1 cellular context compared by ENCODE assay signal in genomic region chr16:71985262-71985974, GRCh38.
TF ChIP-seq lines count a peak whose summit lies in the region.

No MANE protein-coding gene starts in this region.

TF ChIP-seq in HepG2, 621 proteins besides CTCF, POLR2A, EP300 and RAD21:
- TF ChIP-seq LCORL (IDR thresholded peaks at IDR 0.05) (no peak), LCORL (CRISPR knock-in tag; IDR thresholded peaks at IDR 0.05) (peak; percentile 42; the same call in 1 of the 2 replicates), FOXA1 (IDR thresholded peaks at IDR 0.05) (no peak), FOXA1 (CRISPR knock-in tag; IDR thresholded peaks at IDR 0.05) (peak; percentile 25; the same call in 1 of the 2 replicates), ZNF605 (CRISPR knock-in tag; IDR thresholded peaks at IDR 0.05) (no peak), PHF21A (CRISPR knock-in tag; IDR thresholded peaks at IDR 0.05) (0 out of 2 replicates have a peak, but pooled peaks have one; percentile 9), ZNF766 (CRISPR knock-in tag; IDR thresholded peaks at IDR 0.05; ENCODE audit: borderline replicate concordance) (no peak), TARDBP (CRISPR knock-in tag; IDR thresholded peaks at IDR 0.05) (0 out of 2 replicates have a peak, but pooled peaks have one; percentile 15), AHDC1 (CRISPR knock-in tag; IDR thresholded peaks at IDR 0.05; ENCODE audit: borderline replicate concordance) (peak; percentile 53; the same call in 1 of the 2 replicates), MAZ (IDR thresholded peaks at IDR 0.05; ENCODE audit: borderline replicate concordance, low read depth, low read length) (no peak), MAZ (CRISPR knock-in tag; IDR thresholded peaks at IDR 0.05; ENCODE audit: low read depth) (no peak), EEA1 (CRISPR knock-in tag; IDR thresholded peaks at IDR 0.05; ENCODE audit: borderline replicate concordance) (no peak), HNF4G (IDR thresholded peaks at IDR 0.05; ENCODE audit: borderline replicate concordance, low read depth, low read length) (peak; percentile 48; the same call in 1 of the 2 replicates), HNF4G (CRISPR knock-in tag; IDR thresholded peaks at IDR 0.05; ENCODE audit: borderline replicate concordance, low read depth) (no peak), KDM4B (CRISPR knock-in tag; IDR thresholded peaks at IDR 0.05) (no peak), ASH2L (IDR thresholded peaks at IDR 0.05; ENCODE audit: insufficient read length, low read depth, low read length) (peak; percentile 44), IRX3 (CRISPR knock-in tag; IDR thresholded peaks at IDR 0.05; ENCODE audit: borderline replicate concordance, low read depth) (no peak), SOX13 (IDR thresholded peaks at IDR 0.05) (no peak), SOX13 (CRISPR knock-in tag; conservative IDR thresholded peaks at IDR 0.05 in 1 of 2, IDR thresholded peaks at IDR 0.05 in 1 of 2) (0 out of 4 replicates have a peak, but pooled peaks of 1 of the 2 experiments have one; percentile 27), MYNN (CRISPR knock-in tag; IDR thresholded peaks at IDR 0.05; ENCODE audit: low read depth) (no peak), SIX1 (CRISPR knock-in tag; IDR thresholded peaks at IDR 0.05; ENCODE audit: borderline replicate concordance) (0 out of 2 replicates have a peak, but pooled peaks have one; percentile 9), MIXL1 (CRISPR knock-in tag; IDR thresholded peaks at IDR 0.05) (0 out of 2 replicates have a peak, but pooled peaks have one; percentile 25), RFX5 (IDR thresholded peaks at IDR 0.05; ENCODE audit: low read depth, low read length) (no peak), ZMYM3 (CRISPR knock-in tag; IDR thresholded peaks at IDR 0.05) (peak; percentile 65), ZBTB20 (CRISPR knock-in tag; IDR thresholded peaks at IDR 0.05; ENCODE audit: borderline replicate concordance, low read depth) (no peak), HNF4A (CRISPR knock-in tag; IDR thresholded peaks at IDR 0.05) (peak; percentile 49), ZNF121 (CRISPR knock-in tag; IDR thresholded peaks at IDR 0.05) (peak; percentile 97), SP5 (CRISPR knock-in tag; IDR thresholded peaks at IDR 0.05; ENCODE audit: borderline replicate concordance, low read depth) (peak; percentile 38; the same call in 1 of the 2 replicates), GATAD2A (CRISPR knock-in tag; IDR thresholded peaks at IDR 0.05) (peak; percentile 33), MXI1 (IDR thresholded peaks at IDR 0.05; ENCODE audit: borderline replicate concordance, low read depth, low read length) (no peak), RAD51 (IDR thresholded peaks at IDR 0.05; ENCODE audit: borderline replicate concordance) (no peak), ZKSCAN8 (CRISPR knock-in tag; IDR thresholded peaks at IDR 0.05; ENCODE audit: borderline replicate concordance) (peak; percentile 96), FOXP1 (IDR thresholded peaks at IDR 0.05) (no peak), FOXP1 (CRISPR knock-in tag; IDR thresholded peaks at IDR 0.05) (peak; percentile 31; the same call in 1 of the 2 replicates), FOXA3 (CRISPR knock-in tag; IDR thresholded peaks at IDR 0.05) (0 out of 2 replicates have a peak, but pooled peaks have one; percentile 14), ZNF362 (CRISPR knock-in tag; IDR thresholded peaks at IDR 0.05; ENCODE audit: borderline replicate concordance) (peak; percentile 88), SAP130 (CRISPR knock-in tag; IDR thresholded peaks at IDR 0.05; ENCODE audit: low read depth) (peak; percentile 54), FOXP4 (CRISPR knock-in tag; IDR thresholded peaks at IDR 0.05) (peak; percentile 49)
- TF ChIP-seq, protein P1, sequence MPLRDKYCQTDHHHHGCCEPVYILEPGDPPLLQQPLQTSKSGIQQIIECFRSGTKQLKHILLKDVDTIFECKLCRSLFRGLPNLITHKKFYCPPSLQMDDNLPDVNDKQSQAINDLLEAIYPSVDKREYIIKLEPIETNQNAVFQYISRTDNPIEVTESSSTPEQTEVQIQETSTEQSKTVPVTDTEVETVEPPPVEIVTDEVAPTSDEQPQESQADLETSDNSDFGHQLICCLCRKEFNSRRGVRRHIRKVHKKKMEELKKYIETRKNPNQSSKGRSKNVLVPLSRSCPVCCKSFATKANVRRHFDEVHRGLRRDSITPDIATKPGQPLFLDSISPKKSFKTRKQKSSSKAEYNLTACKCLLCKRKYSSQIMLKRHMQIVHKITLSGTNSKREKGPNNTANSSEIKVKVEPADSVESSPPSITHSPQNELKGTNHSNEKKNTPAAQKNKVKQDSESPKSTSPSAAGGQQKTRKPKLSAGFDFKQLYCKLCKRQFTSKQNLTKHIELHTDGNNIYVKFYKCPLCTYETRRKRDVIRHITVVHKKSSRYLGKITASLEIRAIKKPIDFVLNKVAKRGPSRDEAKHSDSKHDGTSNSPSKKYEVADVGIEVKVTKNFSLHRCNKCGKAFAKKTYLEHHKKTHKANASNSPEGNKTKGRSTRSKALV (CRISPR knock-in tag; IDR thresholded peaks at IDR 0.05): no peak
- TF ChIP-seq, protein P2, sequence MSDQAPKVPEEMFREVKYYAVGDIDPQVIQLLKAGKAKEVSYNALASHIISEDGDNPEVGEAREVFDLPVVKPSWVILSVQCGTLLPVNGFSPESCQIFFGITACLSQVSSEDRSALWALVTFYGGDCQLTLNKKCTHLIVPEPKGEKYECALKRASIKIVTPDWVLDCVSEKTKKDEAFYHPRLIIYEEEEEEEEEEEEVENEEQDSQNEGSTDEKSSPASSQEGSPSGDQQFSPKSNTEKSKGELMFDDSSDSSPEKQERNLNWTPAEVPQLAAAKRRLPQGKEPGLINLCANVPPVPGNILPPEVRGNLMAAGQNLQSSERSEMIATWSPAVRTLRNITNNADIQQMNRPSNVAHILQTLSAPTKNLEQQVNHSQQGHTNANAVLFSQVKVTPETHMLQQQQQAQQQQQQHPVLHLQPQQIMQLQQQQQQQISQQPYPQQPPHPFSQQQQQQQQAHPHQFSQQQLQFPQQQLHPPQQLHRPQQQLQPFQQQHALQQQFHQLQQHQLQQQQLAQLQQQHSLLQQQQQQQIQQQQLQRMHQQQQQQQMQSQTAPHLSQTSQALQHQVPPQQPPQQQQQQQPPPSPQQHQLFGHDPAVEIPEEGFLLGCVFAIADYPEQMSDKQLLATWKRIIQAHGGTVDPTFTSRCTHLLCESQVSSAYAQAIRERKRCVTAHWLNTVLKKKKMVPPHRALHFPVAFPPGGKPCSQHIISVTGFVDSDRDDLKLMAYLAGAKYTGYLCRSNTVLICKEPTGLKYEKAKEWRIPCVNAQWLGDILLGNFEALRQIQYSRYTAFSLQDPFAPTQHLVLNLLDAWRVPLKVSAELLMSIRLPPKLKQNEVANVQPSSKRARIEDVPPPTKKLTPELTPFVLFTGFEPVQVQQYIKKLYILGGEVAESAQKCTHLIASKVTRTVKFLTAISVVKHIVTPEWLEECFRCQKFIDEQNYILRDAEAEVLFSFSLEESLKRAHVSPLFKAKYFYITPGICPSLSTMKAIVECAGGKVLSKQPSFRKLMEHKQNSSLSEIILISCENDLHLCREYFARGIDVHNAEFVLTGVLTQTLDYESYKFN (CRISPR knock-in tag; conservative IDR thresholded peaks at IDR 0.05): peak; percentile 73
- TF ChIP-seq, protein P3, sequence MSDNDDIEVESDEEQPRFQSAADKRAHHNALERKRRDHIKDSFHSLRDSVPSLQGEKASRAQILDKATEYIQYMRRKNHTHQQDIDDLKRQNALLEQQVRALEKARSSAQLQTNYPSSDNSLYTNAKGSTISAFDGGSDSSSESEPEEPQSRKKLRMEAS (IDR thresholded peaks at IDR 0.05): peak; percentile 33; the same call in 1 of the 2 replicates
